Comparison of ENCODE assay signal across 30 cellular contexts in genomic region chr15:52251144-52251860, GRCh38. TPM values are rescaled to one million over a fixed set of nuclear protein-coding genes. Genes with fewer than 3 reads are reported as not detected.
DNase-seq lines count a peak whose midpoint lies in the region; ATAC-seq, FAIRE-seq and TF ChIP-seq lines count a peak whose summit lies in the region.
"Had no signal": no experiment of that assay in that cellular context is flagged by ENCODE, and none has a peak within 500 bp of the region (broad histone marks: within the 10 kb centered on the region; RNA-seq: fewer than 3 reads in every experiment).

No MANE protein-coding gene starts in this region.

- TF ChIP-seq CTCF in Calu3 (IDR thresholded peaks at IDR 0.05; ENCODE audit: unreplicated experiment) (no peak), endothelial cell of umbilical vein (IDR thresholded peaks at IDR 0.05; ENCODE audit: extremely low read depth in 1 of 2, insufficient read depth in 1 of 2, low read depth in 1 of 2, low read length in 2 of 2) (no peak), progenitor cell of endocrine pancreas (IDR thresholded peaks at IDR 0.05; ENCODE audit: unreplicated experiment) (no peak)

- H3K9me1 ChIP-seq in endothelial cell of umbilical vein (replicated peaks; ENCODE audit: control insufficient read depth, extremely low read depth, insufficient read depth, low read length) = no peaks in the 10 kb centered on the region

- ATAC-seq in HG02870 (IDR thresholded peaks at IDR 0.05; ENCODE audit: unreplicated experiment) = no peak
- ATAC-seq: activated T-cell treated with anti-CD3 and anti-CD28 coated beads, Interleukin-2, amount 50 U/mL, for 72 hours; SK-N-SH treated with all-trans-retinoic acid at 6 μM for 48 hours had no signal

- no peak overlapping the region for H3K27ac ChIP-seq in endothelial cell of umbilical vein (ENCODE audit: insufficient read depth, low read depth, low read length)
- H3K27ac ChIP-seq: BLaER1, neural progenitor cell, parathyroid adenoma, thoracic aorta had no signal

- DNase-seq in Calu3 = peak; percentile 22
- peak; percentile 33 for DNase-seq in NCI-H146 (lab: John Stamatoyannopoulos, UW)
- DNase-seq in endothelial cell of umbilical vein (ENCODE audit: low read depth, low spot score) = no peak
- DNase-seq in progenitor cell of endocrine pancreas (ENCODE audit: low spot score, unreplicated experiment) = no peak
- no peak for DNase-seq in KBM-7
- no peak for DNase-seq in NCI-H2227 (lab: John Stamatoyannopoulos, UW; ENCODE audit: unreplicated experiment)
- DNase-seq in activated CD8-positive, alpha-beta memory T cell treated with anti-CD3 and anti-CD28 coated beads, Interleukin-2, amount 50 U/mL, for 48 hours = no peak
- DNase-seq: activated B cell treated with CpG ODN at 0.5 μM for 24 hours; activated CD4-positive, alpha-beta T cell treated with anti-CD3 and anti-CD28 coated beads, Interleukin-2, amount 50 U/mL, for 4 hours; activated T-cell treated with anti-CD3 and anti-CD28 coated beads, Interleukin-2, amount 50 U/mL, for 72 hours; hypothalamus; NCI-H1092 treated with DMSO at 0.1 percent for 48 hours; NCI-H2081; NCI-H2227 treated with DMSO at 0.1 percent for 48 hours; NCI-H526 treated with DMSO at 0.1 percent for 48 hours; NK-92 treated with Interleukin-12 subunit alpha and Interleukin-12 subunit beta, amount 100 ng/mL, for 24 hours; Right ventricle myocardium superior; stimulated activated CD4-positive, alpha-beta T cell treated with anti-CD3 and anti-CD28 coated beads, Interleukin-2, amount 100 ng/mL, for 24 hours; stimulated activated CD8-positive, alpha-beta memory T cell treated with anti-CD3 and anti-CD28 coated beads, Interleukin-4, amount 100 ng/mL, for 48 hours had no signal

- H3K27me3 Mint-ChIP-seq in Calu3 (ENCODE audit: unreplicated experiment) (no peaks in the 10 kb centered on the region), progenitor cell of endocrine pancreas (no peaks in the 10 kb centered on the region)
- H3K27me3 Mint-ChIP-seq: activated B cell treated with CpG ODN at 0.5 μM for 24 hours; stimulated activated naive CD8-positive, alpha-beta T cell treated with anti-CD3 and anti-CD28 coated beads, Interleukin-15, Interleukin-2, amounts not matched to agents 100 ng/mL and 50 ng/mL, for 24 hours had no signal

- H3K27ac Mint-ChIP-seq in Calu3 (ENCODE audit: unreplicated experiment) (peak overlapping the region; percentile 89), progenitor cell of endocrine pancreas (peak overlapping the region; percentile 71)
- H3K27ac Mint-ChIP-seq: activated B cell treated with CpG ODN at 0.5 μM for 24 hours; activated T-cell treated with anti-CD3 and anti-CD28 coated beads, Interleukin-2, amount 50 U/mL, for 72 hours; brain; neural progenitor cell; stimulated activated naive CD8-positive, alpha-beta T cell treated with anti-CD3 and anti-CD28 coated beads, Interleukin-15, Interleukin-2, amounts not matched to agents 100 ng/mL and 50 ng/mL, for 24 hours; T-helper 1 cell treated with Interleukin-12 subunit alpha and Interleukin-12 subunit beta and Interleukin-4 antibody, amounts not matched to agents 30 μg/mL and 1 μg/mL, for 36 hours had no signal

- H3K9ac ChIP-seq in endothelial cell of umbilical vein (replicated peaks; ENCODE audit: extremely low read depth, insufficient read depth, low read length) = no peak overlapping the region
- H3K9ac ChIP-seq: BLaER1, neural progenitor cell, parathyroid adenoma had no signal

- BruUV-seq in Calu3 (replicated peaks; lab: Mats Ljungman, UMichigan) (no TSS peak), endothelial cell of umbilical vein (replicated peaks; lab: Mats Ljungman, UMichigan) (no TSS peak)

- H3K36me3 ChIP-seq in endothelial cell of umbilical vein (ENCODE audit: control insufficient read depth in 2 of 2, extremely low read depth in 1 of 2, insufficient read depth in 2 of 2, low read length in 2 of 2) = peaks cover 0 to 4% of the 10 kb centered on the region in 2 experiments
- H3K36me3 ChIP-seq: neural progenitor cell, thoracic aorta, vagina had no signal

- H3K9me3 Mint-ChIP-seq in Calu3 (ENCODE audit: low read depth, unreplicated experiment) = no peaks in the 10 kb centered on the region
- H3K9me3 Mint-ChIP-seq in progenitor cell of endocrine pancreas (ENCODE audit: low read depth) = no peaks in the 10 kb centered on the region
- H3K9me3 Mint-ChIP-seq: activated B cell treated with CpG ODN at 0.5 μM for 24 hours; activated T-cell treated with anti-CD3 and anti-CD28 coated beads, Interleukin-2, amount 50 U/mL, for 72 hours; brain; neural progenitor cell; stimulated activated naive CD8-positive, alpha-beta T cell treated with anti-CD3 and anti-CD28 coated beads, Interleukin-15, Interleukin-2, amounts not matched to agents 100 ng/mL and 50 ng/mL, for 24 hours; T-helper 1 cell treated with Interleukin-12 subunit alpha and Interleukin-12 subunit beta and Interleukin-4 antibody, amounts not matched to agents 30 μg/mL and 1 μg/mL, for 36 hours had no signal

- H3K79me2 ChIP-seq in endothelial cell of umbilical vein (ENCODE audit: control insufficient read depth, insufficient read depth, low read length) = no peaks in the 10 kb centered on the region
- H3K79me2 ChIP-seq: parathyroid adenoma had no signal

- intact Hi-C loops in Calu3 (cut with micrococcal nuclease; ENCODE audit: unreplicated experiment) (loop anchor here (10.0 kb wide), 3 partner anchors 273 to 423 kb away; partner anchors contain the start of genes ARPP19, ATOSA and MYO5A), endothelial cell of umbilical vein (cut with micrococcal nuclease) (loop anchor here (10.0 kb wide), 1 partner anchor 243 kb away; no protein-coding TSS in a partner anchor)

- H3K4me1 Mint-ChIP-seq in Calu3 (ENCODE audit: low read depth, unreplicated experiment) (peaks cover 47% of the 10 kb centered on the region), progenitor cell of endocrine pancreas (ENCODE audit: low read depth) (peaks cover 10% of the 10 kb centered on the region)

- H3K36me3 Mint-ChIP-seq in Calu3 (ENCODE audit: insufficient read depth, unreplicated experiment) (peaks cover 47% of the 10 kb centered on the region), progenitor cell of endocrine pancreas (ENCODE audit: insufficient read depth) (peaks cover 31% of the 10 kb centered on the region)
- H3K36me3 Mint-ChIP-seq: brain had no signal

- H2AFZ ChIP-seq in endothelial cell of umbilical vein (ENCODE audit: low read depth, low read length) = peak overlapping the region; percentile 26
- H2AFZ ChIP-seq: neural progenitor cell, parathyroid adenoma had no signal

- H3K9me3 ChIP-seq in endothelial cell of umbilical vein (replicated peaks; ENCODE audit: control insufficient read depth, insufficient read depth, low read length) = no peaks in the 10 kb centered on the region
- H3K9me3 ChIP-seq: BLaER1, thoracic aorta, vagina had no signal

- H3K4me3 ChIP-seq in endothelial cell of umbilical vein (replicated peaks in 1 of 3; ENCODE audit: insufficient read depth in 1 of 3, low read depth in 1 of 3, low read length in 3 of 3) = no peak overlapping the region
- H3K4me3 ChIP-seq: BLaER1, neural progenitor cell, thoracic aorta, vagina had no signal

- H3K4me1 ChIP-seq in endothelial cell of umbilical vein (ENCODE audit: control insufficient read depth, extremely low read depth, insufficient read depth, low read length) = peaks cover 30% of the 10 kb centered on the region
- H3K4me1 ChIP-seq: neural progenitor cell, parathyroid adenoma had no signal

- no peaks in the 10 kb centered on the region for H4K20me1 ChIP-seq in endothelial cell of umbilical vein (replicated peaks; ENCODE audit: control insufficient read depth, extremely low read depth, insufficient read depth, low read length)
- H4K20me1 ChIP-seq: BLaER1 had no signal

- no peak for TF ChIP-seq POLR2A in endothelial cell of umbilical vein (IDR thresholded peaks at IDR 0.05; ENCODE audit: low read depth, low read length)

- no peak overlapping the region for H3K4me2 ChIP-seq in endothelial cell of umbilical vein (ENCODE audit: insufficient read depth, low read length)
- H3K4me2 ChIP-seq: BLaER1, neural progenitor cell had no signal

- CTCF ChIA-PET in Calu3 (lab: Charles Lee) (interaction anchor here (1.4 to 2.0 kb wide), 3 partner anchors 10 to 67 kb away, joined by 4 to 6 read pairs (median 6); no protein-coding TSS in a partner anchor), endothelial cell of umbilical vein (lab: Charles Lee) (interaction anchor here (1.4 to 3.6 kb wide), 2 partner anchors 9 to 24 kb away, joined by 5 to 16 read pairs; no protein-coding TSS in a partner anchor)

- no peaks in the 10 kb centered on the region for H3K27me3 ChIP-seq in endothelial cell of umbilical vein (ENCODE audit: control insufficient read depth in 2 of 2, insufficient read depth in 2 of 2, low read length in 2 of 2)
- H3K27me3 ChIP-seq: BLaER1, neural progenitor cell, vagina had no signal

- FAIRE-seq in endothelial cell of umbilical vein (lab: Jason Lieb, UNC) = no peak
- FAIRE-seq: G401.6 had no signal

- in situ Hi-C loops in KBM-7 (cut with MboI; ENCODE audit: low pct_unique_long_range_greater_than_20kb, low sequenced_read_pairs) = no loop called here

- POLR2A ChIA-PET in endothelial cell of umbilical vein (lab: Charles Lee) = no interaction called here

- H3K4me3 Mint-ChIP-seq in Calu3 (ENCODE audit: low read depth, unreplicated experiment) (no peak overlapping the region), progenitor cell of endocrine pancreas (ENCODE audit: low read depth) (no peak overlapping the region)
- H3K4me3 Mint-ChIP-seq: activated B cell treated with CpG ODN at 0.5 μM for 24 hours; activated T-cell treated with anti-CD3 and anti-CD28 coated beads, Interleukin-2, amount 50 U/mL, for 72 hours; brain; neural progenitor cell; stimulated activated naive CD8-positive, alpha-beta T cell treated with anti-CD3 and anti-CD28 coated beads, Interleukin-15, Interleukin-2, amounts not matched to agents 100 ng/mL and 50 ng/mL, for 24 hours; T-helper 1 cell treated with Interleukin-12 subunit alpha and Interleukin-12 subunit beta and Interleukin-4 antibody, amounts not matched to agents 30 μg/mL and 1 μg/mL, for 36 hours had no signal

- dilution Hi-C loops in endothelial cell of umbilical vein (cut with MboI; ENCODE audit: extremely low pct_ligation_motif_present, low sequenced_read_pairs) = no loop called here

TF ChIP-seq in endothelial cell of umbilical vein, 7 proteins besides CTCF, POLR2A, EP300 and RAD21 (continues in another document):
- TF ChIP-seq MYC (IDR thresholded peaks at IDR 0.05; ENCODE audit: low read depth, low read length) = no peak

RNA-seq across cellular contexts. Expression of gene MYO5C, which starts 44.3 kb away (rescaled TPM):
- total RNA-seq in Calu3 (2022) (48.1 and 48.4 TPM in 2 replicates), endothelial cell of umbilical vein (18.4 and 19.4 TPM in 2 replicates), progenitor cell of endocrine pancreas (63.9 and 65.6 TPM in 2 replicates)
- polyA plus RNA-seq in endothelial cell of umbilical vein = 4.2 and 7.5 TPM in 2 replicates
- 4.1 and 5.1 TPM in 2 replicates for polyA plus RNA-seq in endothelial cell of umbilical vein (2011; cell fraction: cytosol; rRNA removed)
- polyA plus RNA-seq in endothelial cell of umbilical vein (2011; cell fraction: nucleus; rRNA removed) = 20.3 and 23.1 TPM in 2 replicates
- polyA plus RNA-seq in endothelial cell of umbilical vein (2012) = 3.4 TPM in 2 replicates
- polyA minus RNA-seq in endothelial cell of umbilical vein = 37.4 and 39.6 TPM in 2 replicates
- 4.5 TPM for polyA minus RNA-seq in endothelial cell of umbilical vein (2011; cell fraction: cytosol; rRNA and poly(A)+ RNA removed)
- polyA minus RNA-seq in endothelial cell of umbilical vein (2011; cell fraction: nucleus; rRNA and poly(A)+ RNA removed) = 27.8 and 34.3 TPM in 2 replicates

Comparison
In these comparisons a context has a peak if more than half of its experiments do, and no peak if none do; other contexts are left out.
1. DNase-seq: peak in Calu3 (single experiment) and NCI-H146 (single experiment); none in endothelial cell of umbilical vein (single experiment), progenitor cell of endocrine pancreas (single experiment), KBM-7 (single experiment), NCI-H2227 (single experiment) and activated CD8-positive, alpha-beta memory T cell treated with anti-CD3 and anti-CD28 coated beads, Interleukin-2, amount 50 U/mL, for 48 hours (single experiment).